Comparison of ENCODE assay signal across 8 cellular contexts in genomic region chr4:76950052-76950845, GRCh38. TPM values are rescaled to one million over a fixed set of nuclear protein-coding genes. Genes with fewer than 3 reads are reported as not detected.
DNase-seq lines count a peak whose midpoint lies in the region; ATAC-seq, FAIRE-seq and TF ChIP-seq lines count a peak whose summit lies in the region.

No MANE protein-coding gene starts in this region.

- peak overlapping the region; percentile 90 to 91 for H3K4me3 ChIP-seq in small intestine (ENCODE audit: low read depth in 1 of 2, low read length in 2 of 2)

- peaks cover 0 to 1% of the 10 kb centered on the region in 2 donors for H3K36me3 ChIP-seq in small intestine (ENCODE audit: control insufficient read depth in 2 of 2, insufficient read depth in 2 of 2, low read length in 2 of 2)

- DNase-seq in COLO829 (ENCODE audit: low spot score) (peak; percentile 23), HTR-8/SVneo (ENCODE audit: insufficient read length, low spot score) (peak; percentile 15), T47D (ENCODE audit: low read depth in 1 of 2, low spot score in 1 of 2) (peak; percentile 28 to 57), iPS-NIHi11 (ENCODE audit: low spot score) (peak; percentile 49), small intestine (peak; percentile 87), RPMI8226 (no peak)

- ATAC-seq in GM19467 (IDR thresholded peaks at IDR 0.05; ENCODE audit: unreplicated experiment): peak; percentile 16

- H3K4me1 ChIP-seq in small intestine (ENCODE audit: control insufficient read depth in 2 of 2, insufficient read depth in 1 of 2, low read depth in 1 of 2, low read length in 1 of 2): peaks cover 0 to 9% of the 10 kb centered on the region in 2 donors

- no peaks in the 10 kb centered on the region for H3K27me3 ChIP-seq in small intestine (ENCODE audit: control insufficient read depth in 2 of 2, insufficient read depth in 2 of 2, low read length in 2 of 2)

- in situ Hi-C loops in T47D (cut with HindIII; ENCODE audit: low pct_unique_long_range_greater_than_20kb, low sequenced_read_pairs): no loop called here

- no peak for TF ChIP-seq CTCF in VCaP (conservative IDR thresholded peaks at IDR 0.05)

- WGBS in small intestine, 3 donors: 0 to 1% (median 1%) methylated on average over 51 to 64 of the region's 64 CpGs

- FAIRE-seq in HTR-8/SVneo (lab: Jason Lieb, UNC) (no peak), small intestine (lab: Jason Lieb, UNC) (no peak)

- H3K27ac ChIP-seq in VCaP: peak overlapping the region; percentile 88
- H3K27ac ChIP-seq in small intestine (ENCODE audit: low read depth in 1 of 2, low read length in 1 of 2): peak overlapping the region; percentile 71 to 85

- no peaks in the 10 kb centered on the region for H3K9me3 ChIP-seq in small intestine (ENCODE audit: control insufficient read depth, low read depth)

RNA-seq across cellular contexts. Expression of gene SEPTIN11, which starts 0.7 kb away (rescaled TPM):
- polyA plus RNA-seq in small intestine: 10 to 100 TPM; 19.0 to 33.0 (median 21.1) TPM

RNA-seq across cellular contexts. Expression of gene SOWAHB, which starts 52.3 kb away (rescaled TPM):
- polyA plus RNA-seq in small intestine: 1 to 10 TPM; 5.3 to 7.3 (median 6.3) TPM
